1 cellular context compared by ENCODE assay signal in the genomic region with DNA sequence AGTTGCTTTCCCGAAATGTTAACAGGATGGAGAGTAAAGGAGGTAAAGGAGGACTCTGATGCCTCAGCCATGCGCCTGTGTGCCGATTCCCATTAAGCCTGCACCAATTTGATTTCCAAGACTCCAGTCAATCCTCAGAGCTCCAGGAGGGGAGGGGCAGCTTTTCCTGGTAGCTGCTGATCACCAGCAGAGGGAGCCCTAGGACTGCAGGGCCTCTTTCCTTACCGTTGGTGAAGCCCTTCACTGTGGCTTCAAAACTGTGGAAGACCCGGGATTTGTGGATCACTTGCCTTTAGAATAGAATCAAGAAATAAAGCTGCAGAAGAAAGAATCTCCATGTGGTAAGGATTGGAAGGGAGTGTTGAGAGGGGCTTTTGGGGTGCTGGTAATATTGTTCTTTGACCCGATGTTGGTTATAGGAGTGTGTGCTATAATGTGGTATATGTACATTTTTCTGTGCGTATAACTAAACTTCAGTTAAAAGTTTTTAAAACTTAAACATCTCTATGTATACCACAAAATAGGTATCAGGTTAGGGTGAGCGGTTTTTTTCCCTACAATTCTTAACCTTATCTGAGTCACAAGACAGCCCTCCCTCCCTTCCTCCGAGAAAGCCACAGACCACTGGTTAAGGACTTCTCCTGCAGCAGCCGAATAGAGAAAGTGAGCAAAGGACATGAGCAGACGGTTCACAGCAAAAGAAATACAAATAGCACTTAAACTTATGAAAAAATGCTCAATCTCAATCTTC.
TF ChIP-seq lines count a peak whose summit lies in the region.

No MANE protein-coding gene starts in this region.

TF ChIP-seq in HepG2, 621 proteins besides CTCF, POLR2A, EP300 and RAD21 (continued from another document and continues in another):
- TF ChIP-seq, protein P1, sequence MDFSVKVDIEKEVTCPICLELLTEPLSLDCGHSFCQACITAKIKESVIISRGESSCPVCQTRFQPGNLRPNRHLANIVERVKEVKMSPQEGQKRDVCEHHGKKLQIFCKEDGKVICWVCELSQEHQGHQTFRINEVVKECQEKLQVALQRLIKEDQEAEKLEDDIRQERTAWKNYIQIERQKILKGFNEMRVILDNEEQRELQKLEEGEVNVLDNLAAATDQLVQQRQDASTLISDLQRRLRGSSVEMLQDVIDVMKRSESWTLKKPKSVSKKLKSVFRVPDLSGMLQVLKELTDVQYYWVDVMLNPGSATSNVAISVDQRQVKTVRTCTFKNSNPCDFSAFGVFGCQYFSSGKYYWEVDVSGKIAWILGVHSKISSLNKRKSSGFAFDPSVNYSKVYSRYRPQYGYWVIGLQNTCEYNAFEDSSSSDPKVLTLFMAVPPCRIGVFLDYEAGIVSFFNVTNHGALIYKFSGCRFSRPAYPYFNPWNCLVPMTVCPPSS (IDR thresholded peaks at IDR 0.05), result no peak
- TF ChIP-seq ZNF552 (CRISPR knock-in tag; IDR thresholded peaks at IDR 0.05; ENCODE audit: borderline replicate concordance) (no peak), ZNF644 (CRISPR knock-in tag; IDR thresholded peaks at IDR 0.05; ENCODE audit: low read depth) (no peak), MED1 (CRISPR knock-in tag; IDR thresholded peaks at IDR 0.05) (0 out of 2 replicates have a peak, but pooled peaks have one; percentile 31), TARDBP (CRISPR knock-in tag; IDR thresholded peaks at IDR 0.05) (peak; percentile 80), YEATS2 (CRISPR knock-in tag; IDR thresholded peaks at IDR 0.05; ENCODE audit: borderline replicate concordance) (peak; percentile 69; the same call in 1 of the 2 replicates), CBX5 (CRISPR knock-in tag; IDR thresholded peaks at IDR 0.05; ENCODE audit: borderline replicate concordance) (peak; percentile 54; the same call in 1 of the 2 replicates), STAG1 (CRISPR knock-in tag; IDR thresholded peaks at IDR 0.05) (peak; percentile 99), XRCC5 (optimal IDR thresholded peaks at IDR 0.05; ENCODE audit: low read length) (peak; percentile 97), TOPORS (CRISPR knock-in tag; IDR thresholded peaks at IDR 0.05) (peak; percentile 63; the same call in 1 of the 2 replicates), PHF20 (CRISPR knock-in tag; IDR thresholded peaks at IDR 0.05) (no peak), YEATS4 (CRISPR knock-in tag; IDR thresholded peaks at IDR 0.05; ENCODE audit: borderline replicate concordance) (no peak), ZNF350 (CRISPR knock-in tag; IDR thresholded peaks at IDR 0.05; ENCODE audit: borderline replicate concordance, low read depth) (peak; percentile 45; the same call in 1 of the 2 replicates), ZBTB38 (CRISPR knock-in tag; IDR thresholded peaks at IDR 0.05) (no peak), MAZ (IDR thresholded peaks at IDR 0.05; ENCODE audit: borderline replicate concordance, low read depth, low read length) (peak; percentile 71; the same call in 1 of the 2 replicates), MAZ (CRISPR knock-in tag; IDR thresholded peaks at IDR 0.05; ENCODE audit: low read depth) (peak; percentile 89), TOE1 (CRISPR knock-in tag; IDR thresholded peaks at IDR 0.05) (no peak), JARID2 (CRISPR knock-in tag; IDR thresholded peaks at IDR 0.05; ENCODE audit: insufficient replicate concordance) (peak; percentile 58), ZFY (CRISPR knock-in tag; IDR thresholded peaks at IDR 0.05) (no peak), GATAD2A (CRISPR knock-in tag; IDR thresholded peaks at IDR 0.05) (peak; percentile 48; the same call in 1 of the 2 replicates), HNF4G (IDR thresholded peaks at IDR 0.05; ENCODE audit: borderline replicate concordance, low read depth, low read length) (no peak), HNF4G (CRISPR knock-in tag; IDR thresholded peaks at IDR 0.05; ENCODE audit: borderline replicate concordance, low read depth) (no peak), ZNF816 (CRISPR knock-in tag; IDR thresholded peaks at IDR 0.05; ENCODE audit: borderline replicate concordance) (peak; percentile 60; the same call in 1 of the 2 replicates), SMAD1 (CRISPR knock-in tag; IDR thresholded peaks at IDR 0.05; ENCODE audit: borderline replicate concordance, low read depth) (0 out of 2 replicates have a peak, but pooled peaks have one; percentile 64), ZNF598 (CRISPR knock-in tag; IDR thresholded peaks at IDR 0.05; ENCODE audit: borderline replicate concordance) (no peak), ELF1 (CRISPR knock-in tag; IDR thresholded peaks at IDR 0.05) (peak; percentile 67), JUN (CRISPR knock-in tag; IDR thresholded peaks at IDR 0.05) (no peak), PPARG (CRISPR knock-in tag; conservative IDR thresholded peaks at IDR 0.05) (peak; percentile 33; the same call in 1 of the 2 replicates), SYNCRIP (IDR thresholded peaks at IDR 0.05; ENCODE audit: insufficient read depth, low read depth, low read length) (no peak), MIER2 (CRISPR knock-in tag; IDR thresholded peaks at IDR 0.05) (peak; percentile 72), GTF2F1 (IDR thresholded peaks at IDR 0.05; ENCODE audit: low read length) (no peak), MAFF (IDR thresholded peaks at IDR 0.05; ENCODE audit: low read depth, low read length) (no peak), SP5 (CRISPR knock-in tag; IDR thresholded peaks at IDR 0.05; ENCODE audit: borderline replicate concordance, low read depth) (peak; percentile 50; the same call in 1 of the 2 replicates), NR2F2 (IDR thresholded peaks at IDR 0.05; ENCODE audit: borderline replicate concordance, low read depth) (peak; percentile 36; the same call in 1 of the 2 replicates), ZNF772 (CRISPR knock-in tag; IDR thresholded peaks at IDR 0.05) (peak; percentile 71), SALL2 (CRISPR knock-in tag; IDR thresholded peaks at IDR 0.05) (no peak; the same call in 1 of the 2 replicates), NRL (CRISPR knock-in tag; IDR thresholded peaks at IDR 0.05; ENCODE audit: borderline replicate concordance) (no peak), ZNF331 (CRISPR knock-in tag; IDR thresholded peaks at IDR 0.05) (peak; percentile 55; the same call in 1 of the 2 replicates), REPIN1 (CRISPR knock-in tag; IDR thresholded peaks at IDR 0.05; ENCODE audit: borderline replicate concordance, low read depth) (peak; percentile 63; the same call in 1 of the 2 replicates), SMAD3 (CRISPR knock-in tag; IDR thresholded peaks at IDR 0.05) (peak; percentile 46; the same call in 1 of the 2 replicates), TSC22D2 (CRISPR knock-in tag; IDR thresholded peaks at IDR 0.05; ENCODE audit: borderline replicate concordance) (peak; percentile 38; the same call in 1 of the 2 replicates), GABPB1 (CRISPR knock-in tag; IDR thresholded peaks at IDR 0.05) (peak; percentile 31; the same call in 1 of the 2 replicates), ZSCAN25 (CRISPR knock-in tag; IDR thresholded peaks at IDR 0.05) (no peak), RXRA (CRISPR knock-in tag; IDR thresholded peaks at IDR 0.05) (0 out of 2 replicates have a peak, but pooled peaks have one; percentile 23), MEIS1 (CRISPR knock-in tag; IDR thresholded peaks at IDR 0.05; ENCODE audit: borderline replicate concordance) (no peak), KAT8 (CRISPR knock-in tag; IDR thresholded peaks at IDR 0.05) (peak; percentile 64), KLF6 (CRISPR knock-in tag; IDR thresholded peaks at IDR 0.05) (0 out of 2 replicates have a peak, but pooled peaks have one; percentile 59), KDM3A (CRISPR knock-in tag; IDR thresholded peaks at IDR 0.05; ENCODE audit: low read depth) (0 out of 2 replicates have a peak, but pooled peaks have one; percentile 81)
- TF ChIP-seq, protein P2, sequence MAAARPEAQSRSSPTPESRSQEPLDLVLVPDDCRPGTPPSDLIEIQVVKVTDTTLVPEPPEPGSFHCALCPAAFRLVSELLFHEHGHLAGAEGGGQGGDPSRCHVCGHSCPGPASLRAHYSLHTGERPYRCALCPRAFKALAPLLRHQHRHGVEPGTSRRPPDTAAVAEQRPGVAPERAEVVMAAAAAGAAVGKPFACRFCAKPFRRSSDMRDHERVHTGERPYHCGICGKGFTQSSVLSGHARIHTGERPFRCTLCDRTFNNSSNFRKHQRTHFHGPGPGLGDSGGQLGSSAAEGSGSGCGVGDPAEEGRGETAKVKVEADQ (CRISPR knock-in tag; IDR thresholded peaks at IDR 0.05; ENCODE audit: borderline replicate concordance), result no peak
- TF ChIP-seq, protein P3, sequence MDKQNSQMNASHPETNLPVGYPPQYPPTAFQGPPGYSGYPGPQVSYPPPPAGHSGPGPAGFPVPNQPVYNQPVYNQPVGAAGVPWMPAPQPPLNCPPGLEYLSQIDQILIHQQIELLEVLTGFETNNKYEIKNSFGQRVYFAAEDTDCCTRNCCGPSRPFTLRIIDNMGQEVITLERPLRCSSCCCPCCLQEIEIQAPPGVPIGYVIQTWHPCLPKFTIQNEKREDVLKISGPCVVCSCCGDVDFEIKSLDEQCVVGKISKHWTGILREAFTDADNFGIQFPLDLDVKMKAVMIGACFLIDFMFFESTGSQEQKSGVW (CRISPR knock-in tag; IDR thresholded peaks at IDR 0.05; ENCODE audit: borderline replicate concordance), result no peak
- TF ChIP-seq, protein P4, sequence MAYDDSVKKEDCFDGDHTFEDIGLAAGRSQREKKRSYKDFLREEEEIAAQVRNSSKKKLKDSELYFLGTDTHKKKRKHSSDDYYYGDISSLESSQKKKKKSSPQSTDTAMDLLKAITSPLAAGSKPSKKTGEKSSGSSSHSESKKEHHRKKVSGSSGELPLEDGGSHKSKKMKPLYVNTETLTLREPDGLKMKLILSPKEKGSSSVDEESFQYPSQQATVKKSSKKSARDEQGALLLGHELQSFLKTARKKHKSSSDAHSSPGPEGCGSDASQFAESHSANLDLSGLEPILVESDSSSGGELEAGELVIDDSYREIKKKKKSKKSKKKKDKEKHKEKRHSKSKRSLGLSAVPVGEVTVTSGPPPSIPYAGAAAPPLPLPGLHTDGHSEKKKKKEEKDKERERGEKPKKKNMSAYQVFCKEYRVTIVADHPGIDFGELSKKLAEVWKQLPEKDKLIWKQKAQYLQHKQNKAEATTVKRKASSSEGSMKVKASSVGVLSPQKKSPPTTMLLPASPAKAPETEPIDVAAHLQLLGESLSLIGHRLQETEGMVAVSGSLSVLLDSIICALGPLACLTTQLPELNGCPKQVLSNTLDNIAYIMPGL (CRISPR knock-in tag; IDR thresholded peaks at IDR 0.05; ENCODE audit: borderline replicate concordance in 1 of 2, low read depth in 1 of 2), result peak; percentile 52 to 77; a peak in 2 of 4 replicates
- TF ChIP-seq, protein P5, sequence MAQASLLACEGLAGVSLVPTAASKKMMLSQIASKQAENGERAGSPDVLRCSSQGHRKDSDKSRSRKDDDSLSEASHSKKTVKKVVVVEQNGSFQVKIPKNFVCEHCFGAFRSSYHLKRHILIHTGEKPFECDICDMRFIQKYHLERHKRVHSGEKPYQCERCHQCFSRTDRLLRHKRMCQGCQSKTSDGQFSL (CRISPR knock-in tag; IDR thresholded peaks at IDR 0.05), result peak; percentile 72; the same call in 1 of the 2 replicates
- TF ChIP-seq, protein P6, sequence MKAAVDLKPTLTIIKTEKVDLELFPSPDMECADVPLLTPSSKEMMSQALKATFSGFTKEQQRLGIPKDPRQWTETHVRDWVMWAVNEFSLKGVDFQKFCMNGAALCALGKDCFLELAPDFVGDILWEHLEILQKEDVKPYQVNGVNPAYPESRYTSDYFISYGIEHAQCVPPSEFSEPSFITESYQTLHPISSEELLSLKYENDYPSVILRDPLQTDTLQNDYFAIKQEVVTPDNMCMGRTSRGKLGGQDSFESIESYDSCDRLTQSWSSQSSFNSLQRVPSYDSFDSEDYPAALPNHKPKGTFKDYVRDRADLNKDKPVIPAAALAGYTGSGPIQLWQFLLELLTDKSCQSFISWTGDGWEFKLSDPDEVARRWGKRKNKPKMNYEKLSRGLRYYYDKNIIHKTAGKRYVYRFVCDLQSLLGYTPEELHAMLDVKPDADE (CRISPR knock-in tag; IDR thresholded peaks at IDR 0.05), result no peak
- TF ChIP-seq, protein P7, sequence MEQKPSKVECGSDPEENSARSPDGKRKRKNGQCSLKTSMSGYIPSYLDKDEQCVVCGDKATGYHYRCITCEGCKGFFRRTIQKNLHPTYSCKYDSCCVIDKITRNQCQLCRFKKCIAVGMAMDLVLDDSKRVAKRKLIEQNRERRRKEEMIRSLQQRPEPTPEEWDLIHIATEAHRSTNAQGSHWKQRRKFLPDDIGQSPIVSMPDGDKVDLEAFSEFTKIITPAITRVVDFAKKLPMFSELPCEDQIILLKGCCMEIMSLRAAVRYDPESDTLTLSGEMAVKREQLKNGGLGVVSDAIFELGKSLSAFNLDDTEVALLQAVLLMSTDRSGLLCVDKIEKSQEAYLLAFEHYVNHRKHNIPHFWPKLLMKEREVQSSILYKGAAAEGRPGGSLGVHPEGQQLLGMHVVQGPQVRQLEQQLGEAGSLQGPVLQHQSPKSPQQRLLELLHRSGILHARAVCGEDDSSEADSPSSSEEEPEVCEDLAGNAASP (CRISPR knock-in tag; IDR thresholded peaks at IDR 0.05; ENCODE audit: borderline replicate concordance), result peak; percentile 68
- TF ChIP-seq, protein P8, sequence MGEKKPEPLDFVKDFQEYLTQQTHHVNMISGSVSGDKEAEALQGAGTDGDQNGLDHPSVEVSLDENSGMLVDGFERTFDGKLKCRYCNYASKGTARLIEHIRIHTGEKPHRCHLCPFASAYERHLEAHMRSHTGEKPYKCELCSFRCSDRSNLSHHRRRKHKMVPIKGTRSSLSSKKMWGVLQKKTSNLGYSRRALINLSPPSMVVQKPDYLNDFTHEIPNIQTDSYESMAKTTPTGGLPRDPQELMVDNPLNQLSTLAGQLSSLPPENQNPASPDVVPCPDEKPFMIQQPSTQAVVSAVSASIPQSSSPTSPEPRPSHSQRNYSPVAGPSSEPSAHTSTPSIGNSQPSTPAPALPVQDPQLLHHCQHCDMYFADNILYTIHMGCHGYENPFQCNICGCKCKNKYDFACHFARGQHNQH (CRISPR knock-in tag; IDR thresholded peaks at IDR 0.05), result peak; percentile 55; the same call in 1 of the 2 replicates
- TF ChIP-seq, protein P9, sequence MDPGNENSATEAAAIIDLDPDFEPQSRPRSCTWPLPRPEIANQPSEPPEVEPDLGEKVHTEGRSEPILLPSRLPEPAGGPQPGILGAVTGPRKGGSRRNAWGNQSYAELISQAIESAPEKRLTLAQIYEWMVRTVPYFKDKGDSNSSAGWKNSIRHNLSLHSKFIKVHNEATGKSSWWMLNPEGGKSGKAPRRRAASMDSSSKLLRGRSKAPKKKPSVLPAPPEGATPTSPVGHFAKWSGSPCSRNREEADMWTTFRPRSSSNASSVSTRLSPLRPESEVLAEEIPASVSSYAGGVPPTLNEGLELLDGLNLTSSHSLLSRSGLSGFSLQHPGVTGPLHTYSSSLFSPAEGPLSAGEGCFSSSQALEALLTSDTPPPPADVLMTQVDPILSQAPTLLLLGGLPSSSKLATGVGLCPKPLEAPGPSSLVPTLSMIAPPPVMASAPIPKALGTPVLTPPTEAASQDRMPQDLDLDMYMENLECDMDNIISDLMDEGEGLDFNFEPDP (CRISPR knock-in tag; conservative IDR thresholded peaks at IDR 0.05), result no peak
- TF ChIP-seq, protein P10, sequence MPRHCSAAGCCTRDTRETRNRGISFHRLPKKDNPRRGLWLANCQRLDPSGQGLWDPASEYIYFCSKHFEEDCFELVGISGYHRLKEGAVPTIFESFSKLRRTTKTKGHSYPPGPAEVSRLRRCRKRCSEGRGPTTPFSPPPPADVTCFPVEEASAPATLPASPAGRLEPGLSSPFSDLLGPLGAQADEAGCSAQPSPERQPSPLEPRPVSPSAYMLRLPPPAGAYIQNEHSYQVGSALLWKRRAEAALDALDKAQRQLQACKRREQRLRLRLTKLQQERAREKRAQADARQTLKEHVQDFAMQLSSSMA (CRISPR knock-in tag; IDR thresholded peaks at IDR 0.05), result 0 out of 2 replicates have a peak, but pooled peaks have one; percentile 42
